8 cellular contexts compared by ENCODE assay signal in genomic region chr3:13480340-13481318, GRCh38. TPM values are rescaled to one million over a fixed set of nuclear protein-coding genes. Genes with fewer than 3 reads are reported as not detected.
DNase-seq lines count a peak whose midpoint lies in the region; ATAC-seq, FAIRE-seq and TF ChIP-seq lines count a peak whose summit lies in the region.

No MANE protein-coding gene starts in this region.

- no peaks in the 10 kb centered on the region for H3K9me3 Mint-ChIP-seq in CD4-positive, CD25-positive, alpha-beta regulatory T cell

- in situ Hi-C loops in GM13977 (cut with MboI; ENCODE audit: low pct_unique_long_range_greater_than_20kb, low sequenced_read_pairs, unreplicated experiment) = no loop called here

- peak; percentile 1 to 2 for ATAC-seq in CD4-positive, CD25-positive, alpha-beta regulatory T cell (ENCODE audit: low read depth in 2 of 2)
- ATAC-seq in GM21786 (IDR thresholded peaks at IDR 0.05; ENCODE audit: unreplicated experiment) (peak; percentile 20), left colon (peak; percentile 19)

- H3K36me3 Mint-ChIP-seq in CD4-positive, CD25-positive, alpha-beta regulatory T cell = no peaks in the 10 kb centered on the region

- H3K4me1 Mint-ChIP-seq in CD4-positive, CD25-positive, alpha-beta regulatory T cell = peaks cover 0 to 37% (median 3%) of the 10 kb centered on the region in 4 donors

- TF ChIP-seq POLR2A in Peyer's patch (IDR thresholded peaks at IDR 0.05) = peak in 1 of 2 donors; percentile 22

- H3K27ac Mint-ChIP-seq in CD4-positive, CD25-positive, alpha-beta regulatory T cell = peak overlapping the region in 2 of 3 donors; percentile 83 to 89

- TF ChIP-seq CTCF in Peyer's patch (IDR thresholded peaks at IDR 0.05) (no peak), bronchial epithelial cell (IDR thresholded peaks at IDR 0.05; ENCODE audit: insufficient read depth, low read length, severe bottlenecking) (no peak), GM13977 (IDR thresholded peaks at IDR 0.05; ENCODE audit: extremely low read depth, insufficient read depth, missing control alignments) (no peak)

- no peaks in the 10 kb centered on the region for H3K36me3 ChIP-seq in CD4-positive, CD25-positive, alpha-beta regulatory T cell (ENCODE audit: control insufficient read depth, insufficient read depth, low read length)
- no peaks in the 10 kb centered on the region for H3K36me3 ChIP-seq in Peyer's patch
- peaks cover 3% of the 10 kb centered on the region for H3K36me3 ChIP-seq in bronchial epithelial cell (ENCODE audit: control insufficient read depth, insufficient read depth, low read length)

- H3K4me1 ChIP-seq in CD4-positive, CD25-positive, alpha-beta regulatory T cell (ENCODE audit: control insufficient read depth, insufficient read depth, low read length, poor library complexity, severe bottlenecking) = peaks cover 13% of the 10 kb centered on the region
- peaks cover 0 to 48% (median 7%) of the 10 kb centered on the region in 4 donors for H3K4me1 ChIP-seq in Peyer's patch

- peak; percentile 22 to 57 (median 55) for DNase-seq in CD4-positive, CD25-positive, alpha-beta regulatory T cell
- DNase-seq in Peyer's patch (peak in 2 of 3 donors; percentile 68 to 72), bronchial epithelial cell (ENCODE audit: low read depth) (no peak), left colon (peak; percentile 53 to 58), GM13977 (ENCODE audit: low spot score) (no peak)
- peak; percentile 11 for DNase-seq in stimulated activated CD8-positive, alpha-beta memory T cell treated with anti-CD3 and anti-CD28 coated beads, Interleukin-4, amount 100 ng/mL, for 24 hours (ENCODE audit: low read depth)
- no peak for DNase-seq in activated CD4-positive, CD25-positive, alpha-beta regulatory T cell treated with anti-CD3 and anti-CD28 coated beads, Interleukin-2, amount 50 U/mL, for 72 hours

- H3K27me3 ChIP-seq in CD4-positive, CD25-positive, alpha-beta regulatory T cell (ENCODE audit: control insufficient read depth, insufficient read depth, low read length) = no peaks in the 10 kb centered on the region
- H3K27me3 ChIP-seq in Peyer's patch (no peaks in the 10 kb centered on the region), bronchial epithelial cell (ENCODE audit: control insufficient read depth, insufficient read depth, low read length) (no peaks in the 10 kb centered on the region)

- intact Hi-C loops in left colon (cut with DNase I, micrococcal nuclease) = no loop called here

- no peak for FAIRE-seq in bronchial epithelial cell (lab: Jason Lieb, UNC)

- H3K27ac ChIP-seq in CD4-positive, CD25-positive, alpha-beta regulatory T cell (ENCODE audit: insufficient read depth, low read length, poor library complexity, severe bottlenecking) = peak overlapping the region; percentile 86
- H3K27ac ChIP-seq in Peyer's patch = peak overlapping the region; percentile 79 to 93 (median 90)

- H3K4me3 Mint-ChIP-seq in CD4-positive, CD25-positive, alpha-beta regulatory T cell = peak overlapping the region; percentile 86 to 95 (median 89)

- H3K9me3 ChIP-seq in CD4-positive, CD25-positive, alpha-beta regulatory T cell (ENCODE audit: control insufficient read depth in 2 of 2, low read length in 2 of 2) = no peaks in the 10 kb centered on the region
- no peaks in the 10 kb centered on the region for H3K9me3 ChIP-seq in Peyer's patch

- no peak overlapping the region for H3K4me3 ChIP-seq in CD4-positive, CD25-positive, alpha-beta regulatory T cell (ENCODE audit: low read depth, low read length)
- H3K4me3 ChIP-seq in Peyer's patch (peak overlapping the region; percentile 78 to 97 (median 83)), bronchial epithelial cell (ENCODE audit: low read depth, low read length) (peak overlapping the region; percentile 73)

- H3K27me3 Mint-ChIP-seq in CD4-positive, CD25-positive, alpha-beta regulatory T cell = peaks cover 5% of the 10 kb centered on the region

RNA-seq across cellular contexts. Expression of gene HDAC11, which starts 0.5 kb away (rescaled TPM):
- total RNA-seq in CD4-positive, CD25-positive, alpha-beta regulatory T cell = 3.8 TPM
- 1 to 10 TPM; 2.1 to 8.8 (median 3.0) TPM for polyA plus RNA-seq in CD4-positive, CD25-positive, alpha-beta regulatory T cell
- 10 to 100 TPM; 17.7 to 28.5 (median 21.3) TPM for total RNA-seq in Peyer's patch
- 19.7 and 26.6 TPM in 2 replicates for total RNA-seq in bronchial epithelial cell
- total RNA-seq in left colon = 10 to 100 TPM; 27.1 to 28.2 TPM

Comparison
In these comparisons a context has a peak if more than half of its experiments do, and no peak if none do; other contexts are left out.
1. DNase-seq: peak in CD4-positive, CD25-positive, alpha-beta regulatory T cell (3 of 3), Peyer's patch (2 of 3), left colon (2 of 2) and stimulated activated CD8-positive, alpha-beta memory T cell treated with anti-CD3 and anti-CD28 coated beads, Interleukin-4, amount 100 ng/mL, for 24 hours (single experiment); none in bronchial epithelial cell (single experiment), activated CD4-positive, CD25-positive, alpha-beta regulatory T cell treated with anti-CD3 and anti-CD28 coated beads, Interleukin-2, amount 50 U/mL, for 72 hours (single experiment) and GM13977 (single experiment).
2. Peak in every context shown above with its lines, with median percentiles within 50 percentile points of each other: ATAC-seq.